ENCODE assay signal across 8 cellular contexts in genomic region chr1:212488436-212489283, GRCh38. TPM values are rescaled to one million over a fixed set of nuclear protein-coding genes. Genes with fewer than 3 reads are reported as not detected.
DNase-seq lines count a peak whose midpoint lies in the region; ATAC-seq lines count a peak whose summit lies in the region.

No MANE protein-coding gene starts in this region.

- H3K9me3 Mint-ChIP-seq in activated CD4-positive, alpha-beta memory T cell treated with anti-CD3 and anti-CD28 coated beads, Interleukin-2, amount 10 ng/mL, durations not matched to agents 7 days and 5 days: no peaks in the 10 kb centered on the region

- DNase-seq in Daoy (ENCODE audit: low read depth): peak; percentile 79
- DNase-seq in activated CD4-positive, alpha-beta memory T cell treated with anti-CD3 and anti-CD28 coated beads, Interleukin-2, amount 10 ng/mL, durations not matched to agents 7 days and 5 days: peak; percentile 47
- peak; percentile 52 for DNase-seq in left cardiac atrium
- DNase-seq in stimulated activated CD8-positive, alpha-beta memory T cell treated with anti-CD3 and anti-CD28 coated beads, Interleukin-15, amount 100 ng/mL, for 48 hours (ENCODE audit: low read depth in 2 of 2): peak; percentile 8 to 19
- no peak for DNase-seq in occipital lobe (lab: John Stamatoyannopoulos, UW)
- no peak for DNase-seq in NCI-H1092 treated with DMSO at 0.1 percent for 48 hours (lab: John Stamatoyannopoulos, UW)

- no peaks in the 10 kb centered on the region for H3K36me3 Mint-ChIP-seq in activated CD4-positive, alpha-beta memory T cell treated with anti-CD3 and anti-CD28 coated beads, Interleukin-2, amount 10 ng/mL, durations not matched to agents 7 days and 5 days (ENCODE audit: low read depth)

- H3K4me3 Mint-ChIP-seq in activated CD4-positive, alpha-beta memory T cell treated with anti-CD3 and anti-CD28 coated beads, Interleukin-2, amount 10 ng/mL, durations not matched to agents 7 days and 5 days: no peak overlapping the region

- ATAC-seq in GM19395 (IDR thresholded peaks at IDR 0.05; ENCODE audit: unreplicated experiment): peak; percentile 89
- ATAC-seq in HG03460 (IDR thresholded peaks at IDR 0.05; ENCODE audit: unreplicated experiment): peak; percentile 64
- ATAC-seq in left cardiac atrium: peak; percentile 62 to 82

- CTCF ChIA-PET in activated CD4-positive, alpha-beta memory T cell treated with anti-CD3 and anti-CD28 coated beads, Interleukin-2, amount 10 ng/mL, durations not matched to agents 7 days and 5 days (lab: Charles Lee): interaction anchor here (1.1 to 3.9 kb wide), 3 partner anchors 11 to 138 kb away, joined by 3 to 18 read pairs (median 4); no protein-coding TSS in a partner anchor

- intact Hi-C loops in left cardiac atrium (cut with DNase I): loop anchor here in 1 of 2 donors (5.0 kb wide), 1 partner anchor 79 kb away; no protein-coding TSS in a partner anchor

- no peak overlapping the region for H3K27ac Mint-ChIP-seq in activated CD4-positive, alpha-beta memory T cell treated with anti-CD3 and anti-CD28 coated beads, Interleukin-2, amount 10 ng/mL, durations not matched to agents 7 days and 5 days

- peaks cover 4% of the 10 kb centered on the region for H3K4me1 Mint-ChIP-seq in activated CD4-positive, alpha-beta memory T cell treated with anti-CD3 and anti-CD28 coated beads, Interleukin-2, amount 10 ng/mL, durations not matched to agents 7 days and 5 days

- POLR2A ChIA-PET in activated CD4-positive, alpha-beta memory T cell treated with anti-CD3 and anti-CD28 coated beads, Interleukin-2, amount 10 ng/mL, durations not matched to agents 7 days and 5 days (lab: Charles Lee): no interaction called here

- H3K27me3 Mint-ChIP-seq in activated CD4-positive, alpha-beta memory T cell treated with anti-CD3 and anti-CD28 coated beads, Interleukin-2, amount 10 ng/mL, durations not matched to agents 7 days and 5 days: peaks cover 4% of the 10 kb centered on the region

RNA-seq across cellular contexts. Expression of gene NENF, which starts 55.9 kb away (rescaled TPM):
- total RNA-seq in Daoy (2014; rRNA removed; shearing (Covaris generic)): 77.8 and 85.5 TPM in 2 replicates
- total RNA-seq in activated CD4-positive, alpha-beta memory T cell treated with anti-CD3 and anti-CD28 coated beads, Interleukin-2, amount 10 ng/mL, durations not matched to agents 7 days and 5 days: 10 to 100 TPM; 25.6 to 28.5 TPM
- total RNA-seq in left cardiac atrium (10 to 100 TPM; 83.8 to 88.6 TPM), occipital lobe (14.8 TPM)

Comparison
In these comparisons a context has a peak if more than half of its experiments do, and no peak if none do; other contexts are left out.
1. DNase-seq: peak in Daoy (single experiment), activated CD4-positive, alpha-beta memory T cell treated with anti-CD3 and anti-CD28 coated beads, Interleukin-2, amount 10 ng/mL, durations not matched to agents 7 days and 5 days (single experiment), left cardiac atrium (single experiment) and stimulated activated CD8-positive, alpha-beta memory T cell treated with anti-CD3 and anti-CD28 coated beads, Interleukin-15, amount 100 ng/mL, for 48 hours (2 of 2); none in occipital lobe (single experiment) and NCI-H1092 treated with DMSO at 0.1 percent for 48 hours (single experiment).
2. Peak in every context shown above with its lines, with median percentiles within 50 percentile points of each other: ATAC-seq.